Comparison of ENCODE assay signal across 22 cellular contexts in the genomic region with DNA sequence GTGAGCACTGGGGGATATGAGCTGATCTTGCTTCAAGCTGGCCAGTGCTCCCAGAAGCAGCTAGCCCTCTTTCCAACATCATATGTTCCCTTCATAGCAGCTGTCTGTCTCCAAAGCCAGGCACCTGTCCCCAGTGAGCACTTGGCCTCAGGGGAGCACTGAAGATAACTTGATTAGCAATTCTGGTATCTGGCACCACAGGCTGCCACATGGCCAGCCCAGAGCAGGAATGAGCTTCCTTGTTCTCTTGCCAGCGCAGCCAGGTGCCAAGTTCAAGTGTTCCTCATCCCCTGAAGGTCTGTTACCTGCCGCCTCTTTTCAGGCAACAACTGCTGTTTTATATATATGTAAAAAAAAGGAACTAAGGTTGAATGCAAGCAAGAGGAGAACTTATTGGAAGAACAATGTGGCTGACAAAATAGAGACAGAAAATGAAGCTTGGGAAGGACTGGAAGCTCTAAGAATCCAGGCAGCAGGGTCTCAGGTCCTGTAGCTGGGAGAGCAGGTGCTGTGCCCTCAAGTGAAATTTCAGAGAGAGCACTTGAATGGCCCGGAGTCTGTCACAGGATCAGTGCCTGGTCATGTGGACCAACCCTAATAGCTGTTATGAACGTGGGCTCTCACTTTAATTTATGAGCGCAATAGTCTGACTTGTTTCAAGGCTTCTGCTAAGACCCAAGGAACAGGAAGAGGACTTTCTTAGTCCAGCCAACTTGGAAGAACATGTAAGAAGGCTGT.
DNase-seq lines count a peak whose midpoint lies in the region; ATAC-seq and TF ChIP-seq lines count a peak whose summit lies in the region.
"Had no signal": no experiment of that assay in that cellular context is flagged by ENCODE, and none has a peak within 500 bp of the region (broad histone marks: within the 10 kb centered on the region; RNA-seq: fewer than 3 reads in every experiment).

No MANE protein-coding gene starts in this region.

- TF ChIP-seq POLR2A in body of pancreas (IDR thresholded peaks at IDR 0.05), result no peak

- no peak overlapping the region for H3K4me3 Mint-ChIP-seq in osteocyte (ENCODE audit: unreplicated experiment)
- H3K4me3 Mint-ChIP-seq: activated CD8-positive, alpha-beta T cell treated with anti-CD3 and anti-CD28 coated beads, Interleukin-2, amount 10 ng/mL, durations not matched to agents 7 days and 5 days; activated T-cell treated with anti-CD3 and anti-CD28 coated beads, Interleukin-2, amount 50 U/mL, for 24 hours; CD8-positive, alpha-beta memory T cell; IgD-negative memory B cell had no signal

- H3K27me3 ChIP-seq in body of pancreas, result no peaks in the 10 kb centered on the region
- H3K27me3 ChIP-seq: colonic mucosa had no signal

- peaks cover 13% of the 10 kb centered on the region for H3K4me1 ChIP-seq in body of pancreas
- H3K4me1 ChIP-seq: colonic mucosa, psoas muscle had no signal

- TF ChIP-seq CTCF in body of pancreas (IDR thresholded peaks at IDR 0.05), result no peak
- no peak for TF ChIP-seq CTCF in osteocyte (IDR thresholded peaks at IDR 0.05)

- no peaks in the 10 kb centered on the region for H3K4me1 Mint-ChIP-seq in osteocyte (ENCODE audit: unreplicated experiment)
- H3K4me1 Mint-ChIP-seq: CD8-positive, alpha-beta memory T cell; IgD-negative memory B cell had no signal

- H3K9me3 ChIP-seq in body of pancreas, result no peaks in the 10 kb centered on the region
- H3K9me3 ChIP-seq: colonic mucosa, psoas muscle had no signal

- intact Hi-C loops in body of pancreas (cut with DNase I), result no loop called here

- no peak overlapping the region for H3K27ac ChIP-seq in body of pancreas
- H3K27ac ChIP-seq: colonic mucosa, psoas muscle had no signal

- peak; percentile 74 for ATAC-seq in body of pancreas
- ATAC-seq in activated naive CD4-positive, alpha-beta T cell treated with anti-CD3 and anti-CD28 coated beads, Interleukin-2, amount 50 U/mL, for 72 hours, result no peak
- ATAC-seq: activated CD8-positive, alpha-beta T cell treated with anti-CD3 and anti-CD28 coated beads, Interleukin-2, amount 10 ng/mL, durations not matched to agents 7 days and 5 days; PC-3 had no signal

- no peak overlapping the region for H3K4me3 ChIP-seq in body of pancreas
- H3K4me3 ChIP-seq: colonic mucosa, psoas muscle had no signal

- no peak overlapping the region for H3K27ac Mint-ChIP-seq in osteocyte (ENCODE audit: unreplicated experiment)
- H3K27ac Mint-ChIP-seq in activated naive CD4-positive, alpha-beta T cell treated with anti-CD3 and anti-CD28 coated beads, Interleukin-2, amount 50 U/mL, for 72 hours, result no peak overlapping the region
- H3K27ac Mint-ChIP-seq: activated CD8-positive, alpha-beta T cell treated with anti-CD3 and anti-CD28 coated beads, Interleukin-2, amount 10 ng/mL, durations not matched to agents 7 days and 5 days; activated T-cell treated with anti-CD3 and anti-CD28 coated beads, Interleukin-2, amount 50 U/mL, for 24 hours; IgD-negative memory B cell had no signal

- H3K27me3 Mint-ChIP-seq in osteocyte (ENCODE audit: unreplicated experiment), result no peaks in the 10 kb centered on the region
- H3K27me3 Mint-ChIP-seq: IgD-negative memory B cell had no signal

- WGBS in body of pancreas, 2 donors, result 57% methylated on average over 5 of the region's 5 CpGs

- peak; percentile 18 for DNase-seq in activated CD8-positive, alpha-beta memory T cell treated with anti-CD3 and anti-CD28 coated beads, Interleukin-2, amount 50 U/mL, for 48 hours
- DNase-seq in activated CD8-positive, alpha-beta memory T cell treated with anti-CD3 and anti-CD28 coated beads for 24 hours, result no peak
- DNase-seq in NCI-H2029 treated with DMSO at 0.1 percent for 48 hours (lab: John Stamatoyannopoulos, UW) (peak; percentile 66), body of pancreas (peak; percentile 28 to 77 (median 70)), osteocyte (ENCODE audit: extremely low spot score, unreplicated experiment) (peak; percentile 56), foreskin melanocyte (no peak)
- no peak for DNase-seq in activated naive CD4-positive, alpha-beta T cell treated with anti-CD3 and anti-CD28 coated beads, Interleukin-2, amount 50 U/mL, for 72 hours (ENCODE audit: low spot score in 2 of 2)
- DNase-seq in stimulated activated CD4-positive, alpha-beta T cell treated with anti-CD3 and anti-CD28 coated beads, Interleukin-2, amount 100 ng/mL, for 48 hours, result no peak
- DNase-seq: activated CD8-positive, alpha-beta T cell treated with anti-CD3 and anti-CD28 coated beads, Interleukin-2, amount 10 ng/mL, durations not matched to agents 7 days and 5 days; activated T-cell treated with anti-CD3 and anti-CD28 coated beads, Interleukin-2, amount 50 U/mL, for 24 hours; AML-193; CD8-positive, alpha-beta memory T cell; colonic mucosa; GF-D8; NCI-H1436; NCI-H226; PC-3; psoas muscle; SIG-M5; stimulated activated CD4-positive, alpha-beta T cell treated with anti-CD3 and anti-CD28 coated beads, Interleukin-1b, Interleukin-23, amount 100 ng/mL, for 48 hours; T-helper 1 cell had no signal

- H3K36me3 Mint-ChIP-seq in osteocyte (ENCODE audit: unreplicated experiment), result no peaks in the 10 kb centered on the region
- H3K36me3 Mint-ChIP-seq in activated naive CD4-positive, alpha-beta T cell treated with anti-CD3 and anti-CD28 coated beads, Interleukin-2, amount 50 U/mL, for 72 hours, result peaks cover 0 to 5% of the 10 kb centered on the region in 2 donors
- H3K36me3 Mint-ChIP-seq: CD8-positive, alpha-beta memory T cell had no signal

- no peaks in the 10 kb centered on the region for H3K36me3 ChIP-seq in body of pancreas (replicated peaks in 1 of 2; ENCODE audit: insufficient read depth in 1 of 2, low read depth in 2 of 2)
- H3K36me3 ChIP-seq: colonic mucosa had no signal

- peaks cover 53% of the 10 kb centered on the region for H3K9me3 Mint-ChIP-seq in osteocyte (ENCODE audit: unreplicated experiment)
- H3K9me3 Mint-ChIP-seq in activated naive CD4-positive, alpha-beta T cell treated with anti-CD3 and anti-CD28 coated beads, Interleukin-2, amount 50 U/mL, for 72 hours, result peaks cover 2 to 6% of the 10 kb centered on the region in 2 donors
- H3K9me3 Mint-ChIP-seq: activated T-cell treated with anti-CD3 and anti-CD28 coated beads, Interleukin-2, amount 50 U/mL, for 24 hours had no signal

Comparison
In these comparisons a context has a peak if more than half of its experiments do, and no peak if none do; other contexts are left out.
1. DNase-seq: peak in activated CD8-positive, alpha-beta memory T cell treated with anti-CD3 and anti-CD28 coated beads, Interleukin-2, amount 50 U/mL, for 48 hours (single experiment), NCI-H2029 treated with DMSO at 0.1 percent for 48 hours (single experiment), body of pancreas (4 of 4) and osteocyte (single experiment); none in activated CD8-positive, alpha-beta memory T cell treated with anti-CD3 and anti-CD28 coated beads for 24 hours (single experiment), foreskin melanocyte (single experiment), activated naive CD4-positive, alpha-beta T cell treated with anti-CD3 and anti-CD28 coated beads, Interleukin-2, amount 50 U/mL, for 72 hours (0 of 2) and stimulated activated CD4-positive, alpha-beta T cell treated with anti-CD3 and anti-CD28 coated beads, Interleukin-2, amount 100 ng/mL, for 48 hours (0 of 2).